In the genomic region with DNA sequence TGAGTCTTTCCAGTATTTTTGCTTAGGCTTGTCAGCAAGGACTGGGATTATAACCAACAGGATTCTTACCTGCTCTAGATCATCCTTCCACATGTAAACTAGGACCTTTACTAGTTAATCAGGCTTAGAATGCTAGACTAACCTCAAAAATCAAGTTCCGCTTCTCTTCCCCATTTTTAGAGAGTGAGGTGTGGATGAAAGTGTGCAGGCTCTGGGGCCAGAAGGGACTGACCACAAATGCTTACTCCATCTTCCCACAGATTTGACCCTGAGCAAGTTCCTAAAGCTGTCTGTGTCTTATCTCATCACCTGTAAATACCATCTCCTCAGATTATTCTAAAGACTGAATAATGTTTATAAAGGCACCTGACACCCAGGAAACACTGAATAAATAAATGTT, we compare ENCODE assay signal across 15 cellular contexts. TPM values are rescaled to one million over a fixed set of nuclear protein-coding genes. Genes with fewer than 3 reads are reported as not detected.
"Had no signal": no experiment of that assay in that cellular context is flagged by ENCODE, and none has a peak within 500 bp of the region (broad histone marks: within the 10 kb centered on the region; RNA-seq: fewer than 3 reads in every experiment).

No MANE protein-coding gene starts in this region.

- H3K4me3 ChIP-seq: cardiac muscle cell, colonic mucosa, gastrocnemius medialis, tibial artery had no signal

- H3K27me3 ChIP-seq: cardiac muscle cell, colonic mucosa, gastrocnemius medialis, neutrophil, tibial artery had no signal

- DNase-seq: activated CD8-positive, alpha-beta memory T cell treated with anti-CD3 and anti-CD28 coated beads, Interleukin-2, amount 50 U/mL, for 4 hours; activated CD8-positive, alpha-beta T cell treated with anti-CD3 and anti-CD28 coated beads for 36 hours; activated naive CD4-positive, alpha-beta T cell treated with Interleukin-2 at 50 U/mL for 16 hours; activated naive CD8-positive, alpha-beta T cell treated with anti-CD3 and anti-CD28 coated beads, Interleukin-2, amount 50 U/mL, for 24 hours; colonic mucosa; effector CD8-positive, alpha-beta T cell; gastrocnemius medialis; kidney; naive B cell; small intestine; SW 1271; T-helper 9 cell; tibial artery had no signal

- H3K9me3 ChIP-seq: colonic mucosa, gastrocnemius medialis, neutrophil, tibial artery had no signal

- ATAC-seq: activated CD8-positive, alpha-beta T cell treated with anti-CD3 and anti-CD28 coated beads for 36 hours; activated naive CD8-positive, alpha-beta T cell treated with anti-CD3 and anti-CD28 coated beads, Interleukin-2, amount 50 U/mL, for 24 hours; gastrocnemius medialis had no signal

- H3K4me1 ChIP-seq: colonic mucosa, gastrocnemius medialis had no signal

- H3K27ac ChIP-seq: cardiac muscle cell, colonic mucosa, neutrophil, tibial artery had no signal

- H3K36me3 ChIP-seq: colonic mucosa, neutrophil had no signal

RNA-seq across cellular contexts. Expression of gene SCHIP1, which starts 59.5 kb away (rescaled TPM):
- total RNA-seq: activated CD8-positive, alpha-beta T cell treated with anti-CD3 and anti-CD28 coated beads for 36 hours had no signal
